ENCODE assay signal across 1 cellular context in the genomic region with DNA sequence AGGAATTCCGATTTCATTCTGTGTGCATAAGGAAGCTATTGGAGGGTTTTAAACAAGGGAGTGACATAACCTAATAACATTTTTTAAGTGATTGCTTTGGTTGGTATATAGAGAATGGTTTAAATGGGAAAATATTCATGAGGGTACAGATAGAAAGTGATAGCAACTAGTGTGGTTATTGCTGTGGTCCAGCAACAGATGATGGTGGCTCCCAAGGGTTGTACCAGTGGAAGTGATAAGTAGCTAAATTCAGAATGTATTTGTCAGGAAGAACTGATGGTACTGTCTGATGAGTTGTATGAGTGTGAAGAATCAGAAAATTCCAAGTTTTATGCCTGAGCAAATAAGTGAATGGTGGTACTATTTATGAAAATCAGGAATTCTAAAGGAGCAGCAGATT.
TF ChIP-seq lines count a peak whose summit lies in the region.

No MANE protein-coding gene starts in this region.

TF ChIP-seq in K562, 482 proteins besides CTCF, POLR2A, EP300 and RAD21 (continued from another document):
- TF ChIP-seq, protein P1, sequence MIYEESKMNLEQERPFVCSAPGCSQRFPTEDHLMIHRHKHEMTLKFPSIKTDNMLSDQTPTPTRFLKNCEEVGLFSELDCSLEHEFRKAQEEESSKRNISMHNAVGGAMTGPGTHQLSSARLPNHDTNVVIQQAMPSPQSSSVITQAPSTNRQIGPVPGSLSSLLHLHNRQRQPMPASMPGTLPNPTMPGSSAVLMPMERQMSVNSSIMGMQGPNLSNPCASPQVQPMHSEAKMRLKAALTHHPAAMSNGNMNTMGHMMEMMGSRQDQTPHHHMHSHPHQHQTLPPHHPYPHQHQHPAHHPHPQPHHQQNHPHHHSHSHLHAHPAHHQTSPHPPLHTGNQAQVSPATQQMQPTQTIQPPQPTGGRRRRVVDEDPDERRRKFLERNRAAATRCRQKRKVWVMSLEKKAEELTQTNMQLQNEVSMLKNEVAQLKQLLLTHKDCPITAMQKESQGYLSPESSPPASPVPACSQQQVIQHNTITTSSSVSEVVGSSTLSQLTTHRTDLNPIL (CRISPR knock-in tag; IDR thresholded peaks at IDR 0.05) = no peak
- peak; percentile 42; the same call in 1 of the 2 replicates for TF ChIP-seq GTF2E2 (tag; IDR thresholded peaks at IDR 0.05)
- no peak for TF ChIP-seq ZKSCAN1 (IDR thresholded peaks at IDR 0.05; ENCODE audit: low read depth, low read length)
- no peak for TF ChIP-seq ZNF717 (CRISPR knock-in tag; IDR thresholded peaks at IDR 0.05)
- TF ChIP-seq, protein P2, sequence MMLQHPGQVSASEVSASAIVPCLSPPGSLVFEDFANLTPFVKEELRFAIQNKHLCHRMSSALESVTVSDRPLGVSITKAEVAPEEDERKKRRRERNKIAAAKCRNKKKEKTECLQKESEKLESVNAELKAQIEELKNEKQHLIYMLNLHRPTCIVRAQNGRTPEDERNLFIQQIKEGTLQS (IDR thresholded peaks at IDR 0.05) = no peak
- TF ChIP-seq, protein P2 (CRISPR knock-in tag; conservative IDR thresholded peaks at IDR 0.05) = no peak
